In the genomic region with DNA sequence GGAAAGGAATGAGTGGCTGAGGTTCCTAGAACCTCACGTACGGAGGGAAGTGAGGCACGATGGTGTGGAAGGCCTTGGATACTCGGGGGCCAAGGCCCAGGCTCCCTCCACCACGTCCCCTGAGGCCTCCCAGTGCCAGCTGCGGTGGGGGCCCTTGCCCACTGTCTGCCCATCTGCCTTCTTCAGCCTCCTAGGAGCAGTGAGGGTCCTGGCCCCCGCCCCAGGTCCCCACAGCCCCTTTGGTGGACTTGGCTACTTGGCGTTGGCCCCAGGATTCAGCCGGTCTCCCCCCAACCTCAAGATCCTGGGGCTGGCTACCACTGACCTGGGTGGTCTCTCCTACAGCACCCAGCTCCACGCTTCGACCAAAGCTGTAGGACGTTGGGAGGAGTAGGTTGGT, we compare ENCODE assay signal across 25 cellular contexts.
DNase-seq lines count a peak whose midpoint lies in the region; ATAC-seq and TF ChIP-seq lines count a peak whose summit lies in the region.
"Had no signal": no experiment of that assay in that cellular context is flagged by ENCODE, and none has a peak within 500 bp of the region (broad histone marks: within the 10 kb centered on the region; RNA-seq: fewer than 3 reads in every experiment).

No MANE protein-coding gene starts in this region.

- no peaks in the 10 kb centered on the region for H3K79me2 ChIP-seq in GM23338 (replicated peaks; ENCODE audit: insufficient read depth)
- no peaks in the 10 kb centered on the region for H3K79me2 ChIP-seq in H9 (ENCODE audit: insufficient read depth, low read length)

- H3K36me3 Mint-ChIP-seq in GM23338 (ENCODE audit: low read depth) = no peaks in the 10 kb centered on the region
- H3K36me3 Mint-ChIP-seq in H9 (ENCODE audit: insufficient read depth in 1 of 3, low read depth in 3 of 3) = no peaks in the 10 kb centered on the region; a peak in 1 of 7 replicates
- no peaks in the 10 kb centered on the region for H3K36me3 Mint-ChIP-seq in neural crest cell (ENCODE audit: low read depth)
- H3K36me3 Mint-ChIP-seq in stimulated activated naive B cell treated with anti-CD40 and anti-IgM and Interleukin-4, amounts not matched to agents 10 μg/mL and 1 μg/mL and 100 μg/mL, for 72 hours = peaks cover 32 to 53% of the 10 kb centered on the region in 2 donors

- no peak overlapping the region for H2BK5ac ChIP-seq in H9 (ENCODE audit: insufficient read length, low read length)

- H2BK20ac ChIP-seq in H9 (ENCODE audit: low read depth, low read length, poor library complexity, severe bottlenecking) = no peak overlapping the region

- no peak for TF ChIP-seq CTCF in GM23338 (conservative IDR thresholded peaks at IDR 0.05; ENCODE audit: low read depth in 2 of 2)
- TF ChIP-seq CTCF in H9 (conservative IDR thresholded peaks at IDR 0.05) = no peak
- TF ChIP-seq CTCF in neural crest cell (conservative IDR thresholded peaks at IDR 0.05) = no peak

- H3K79me1 ChIP-seq in H9 (ENCODE audit: insufficient read depth, low read depth, low read length, poor library complexity, severe bottlenecking) = no peaks in the 10 kb centered on the region

- H3K9me2 ChIP-seq in GM23338 (ENCODE audit: insufficient read depth) = no peaks in the 10 kb centered on the region

- H3K23ac ChIP-seq in H9 (ENCODE audit: insufficient read length, low read depth, low read length) = no peak overlapping the region

- H4K20me1 ChIP-seq in GM23338 (replicated peaks; ENCODE audit: insufficient read depth) (no peaks in the 10 kb centered on the region), H9 (ENCODE audit: control insufficient read depth, insufficient read depth, insufficient read length) (no peaks in the 10 kb centered on the region)

- H3K4me2 ChIP-seq in GM23338 (no peak overlapping the region), H9 (ENCODE audit: insufficient read depth, insufficient read length, low read length) (no peak overlapping the region)
- H3K4me2 ChIP-seq: BLaER1 had no signal

- no peak for ATAC-seq in GM23338
- ATAC-seq in stimulated activated naive B cell treated with anti-CD40 and anti-IgM and Interleukin-4, amounts not matched to agents 10 μg/mL and 1 μg/mL and 100 μg/mL, for 72 hours (replicated peaks) = no peak
- ATAC-seq in GM19328 (IDR thresholded peaks at IDR 0.05; ENCODE audit: unreplicated experiment) = no peak
- ATAC-seq: GM12878 had no signal

- H3K9me3 ChIP-seq in H9 (ENCODE audit: control insufficient read depth, low read depth, low read length) = no peaks in the 10 kb centered on the region
- H3K9me3 ChIP-seq: BE2C, BLaER1 had no signal

- H3K27ac ChIP-seq in GM23338 (ENCODE audit: low read depth) (no peak overlapping the region), H9 (ENCODE audit: insufficient read length, low read depth, low read length) (no peak overlapping the region)
- H3K27ac ChIP-seq: BLaER1 had no signal

- H3K27me3 Mint-ChIP-seq in GM23338 (ENCODE audit: insufficient read depth, low read depth, poor library complexity) (peaks cover 6% of the 10 kb centered on the region), H9 (ENCODE audit: low read depth) (peaks cover 4% of the 10 kb centered on the region; the same call in 1 of the 2 replicates), neural crest cell (ENCODE audit: low read depth) (no peaks in the 10 kb centered on the region)
- no peaks in the 10 kb centered on the region for H3K27me3 Mint-ChIP-seq in stimulated activated naive B cell treated with anti-CD40 and anti-IgM and Interleukin-4, amounts not matched to agents 10 μg/mL and 1 μg/mL and 100 μg/mL, for 72 hours
- H3K27me3 Mint-ChIP-seq: CD4-positive, alpha-beta memory T cell; CD4-positive, CD25-positive, alpha-beta regulatory T cell; CD8-positive, alpha-beta memory T cell had no signal

- H3K56ac ChIP-seq in H9 (ENCODE audit: insufficient read length, low read depth, low read length) = no peak overlapping the region

- no peak overlapping the region for H3K4ac ChIP-seq in H9 (ENCODE audit: low read depth, low read length)

- H2AK5ac ChIP-seq in H9 (ENCODE audit: insufficient read length, low read length) = no peak overlapping the region

- H3K27ac Mint-ChIP-seq in GM23338 = peak overlapping the region; percentile 66; the same call in 1 of the 2 replicates
- H3K27ac Mint-ChIP-seq in H9 = peak overlapping the region in 2 of 3 experiments; percentile 33 to 81; a peak in 2 of 7 replicates
- peak overlapping the region; percentile 96 for H3K27ac Mint-ChIP-seq in neural crest cell (ENCODE audit: unreplicated experiment)
- peak overlapping the region; percentile 93 for H3K27ac Mint-ChIP-seq in stimulated activated naive B cell treated with anti-CD40 and anti-IgM and Interleukin-4, amounts not matched to agents 10 μg/mL and 1 μg/mL and 100 μg/mL, for 72 hours
- H3K27ac Mint-ChIP-seq: CD4-positive, CD25-positive, alpha-beta regulatory T cell had no signal

- no peak overlapping the region for H2BK15ac ChIP-seq in H9 (ENCODE audit: low read depth, low read length)

- H3K14ac ChIP-seq in H9 (ENCODE audit: insufficient read depth, low read length) = no peak overlapping the region; the same call in 1 of the 2 replicates

- no peaks in the 10 kb centered on the region for H3F3A ChIP-seq in GM23338 (replicated peaks; ENCODE audit: low read depth)

- no peaks in the 10 kb centered on the region for H3K9me3 Mint-ChIP-seq in GM23338
- no peaks in the 10 kb centered on the region for H3K9me3 Mint-ChIP-seq in H9
- no peaks in the 10 kb centered on the region for H3K9me3 Mint-ChIP-seq in neural crest cell
- H3K9me3 Mint-ChIP-seq in stimulated activated naive B cell treated with anti-CD40 and anti-IgM and Interleukin-4, amounts not matched to agents 10 μg/mL and 1 μg/mL and 100 μg/mL, for 72 hours = no peaks in the 10 kb centered on the region
- H3K9me3 Mint-ChIP-seq: CD14-positive monocyte; CD4-positive, CD25-positive, alpha-beta regulatory T cell; CD8-positive, alpha-beta memory T cell had no signal

- H3K4me3 ChIP-seq in GM23338 = no peak overlapping the region
- H3K4me3 ChIP-seq: BLaER1, GM12878 had no signal

- no peak overlapping the region for H3T11ph ChIP-seq in H9 (ENCODE audit: low read length)

- H3K18ac ChIP-seq in H9 (ENCODE audit: insufficient read length, low read depth, low read length) = no peak overlapping the region

- H3K23me2 ChIP-seq in H9 (ENCODE audit: insufficient read length, low read depth, low read length, poor library complexity, severe bottlenecking) = no peaks in the 10 kb centered on the region

- WGBS in H9 (ENCODE audit: extremely low coverage, insufficient read length, low lambda C conversion rate) = no CpG with 5 or more reads among the region's 12 CpGs

- H2AFZ ChIP-seq in GM23338 (no peak overlapping the region), H9 (ENCODE audit: low read length) (no peak overlapping the region)

- H3K9ac ChIP-seq in H9 (ENCODE audit: extremely low read depth, insufficient read length, low read length) = no peak overlapping the region
- H3K9ac ChIP-seq: BLaER1 had no signal

- H3K27me3 ChIP-seq in GM23338 (ENCODE audit: insufficient read depth) (no peaks in the 10 kb centered on the region), H9 (ENCODE audit: insufficient read depth, low read length) (no peaks in the 10 kb centered on the region)
- H3K27me3 ChIP-seq: BE2C, BLaER1 had no signal

- no peak overlapping the region for H4K91ac ChIP-seq in H9 (ENCODE audit: insufficient read length, low read depth, low read length)

- H4K5ac ChIP-seq in H9 (ENCODE audit: insufficient read length, low read depth, low read length) = no peak overlapping the region

- no peak overlapping the region for H4K8ac ChIP-seq in H9 (replicated peaks; ENCODE audit: insufficient read length, low read depth, low read length)

- H3K36me3 ChIP-seq in GM23338 (ENCODE audit: insufficient read depth) = no peaks in the 10 kb centered on the region
- H3K36me3 ChIP-seq: BE2C had no signal

- H3K4me3 Mint-ChIP-seq in GM23338 (no peak overlapping the region), H9 (no peak overlapping the region), neural crest cell (no peak overlapping the region)
- H3K4me3 Mint-ChIP-seq in stimulated activated naive B cell treated with anti-CD40 and anti-IgM and Interleukin-4, amounts not matched to agents 10 μg/mL and 1 μg/mL and 100 μg/mL, for 72 hours = no peak overlapping the region
- H3K4me3 Mint-ChIP-seq: CD14-positive monocyte; CD4-positive, alpha-beta memory T cell; CD4-positive, CD25-positive, alpha-beta regulatory T cell had no signal

- H3K4me1 Mint-ChIP-seq in GM23338 = no peaks in the 10 kb centered on the region; the same call in 2 of the 3 replicates
- H3K4me1 Mint-ChIP-seq in H9 = peaks cover 9 to 11% of the 10 kb centered on the region in 2 experiments
- H3K4me1 Mint-ChIP-seq in neural crest cell = peaks cover 6% of the 10 kb centered on the region
- H3K4me1 Mint-ChIP-seq in stimulated activated naive B cell treated with anti-CD40 and anti-IgM and Interleukin-4, amounts not matched to agents 10 μg/mL and 1 μg/mL and 100 μg/mL, for 72 hours = peaks cover 0 to 7% of the 10 kb centered on the region in 2 donors
- H3K4me1 Mint-ChIP-seq: CD14-positive monocyte had no signal

- H2BK12ac ChIP-seq in H9 (ENCODE audit: insufficient read length, low read depth, low read length) = no peak overlapping the region

- H3K4me1 ChIP-seq in GM23338 (ENCODE audit: insufficient read depth) (no peaks in the 10 kb centered on the region), H9 (ENCODE audit: insufficient read depth, low read length) (no peaks in the 10 kb centered on the region)
- H3K4me1 ChIP-seq: BLaER1 had no signal

- DNase-seq in GM23338 (ENCODE audit: low spot score) = no peak
- DNase-seq in H9 = no peak
- no peak for DNase-seq in neural crest cell (ENCODE audit: low read depth, low spot score)
- DNase-seq in stimulated activated naive B cell treated with anti-CD40 and anti-IgM and Interleukin-4, amounts not matched to agents 10 μg/mL and 1 μg/mL and 100 μg/mL, for 72 hours = no peak
- DNase-seq in NCI-H1436 treated with DMSO at 0.1 percent for 48 hours (lab: John Stamatoyannopoulos, UW) = no peak
- no peak for DNase-seq in cortex of kidney (lab: John Stamatoyannopoulos, UW)
- DNase-seq: 8988T; ACHN; BE2C; C1 segment of cervical spinal cord; CD4-positive, CD25-positive, alpha-beta regulatory T cell; CD8-positive, alpha-beta memory T cell; COR-L47; DMS 273 treated with DMSO at 0.1 percent for 48 hours; DMS153; DMS53; DMS79; DND-41; EL; GDM1 had no signal

- H2BK120ac ChIP-seq in H9 (ENCODE audit: low read depth, low read length, poor library complexity, severe bottlenecking) = no peak overlapping the region

TF ChIP-seq in GM23338, 12 proteins besides CTCF, POLR2A, EP300 and RAD21 (continues in another document):
- TF ChIP-seq ETS1 (IDR thresholded peaks at IDR 0.05) (no peak), ZNF114 (CRISPR knock-in tag; IDR thresholded peaks at IDR 0.05) (no peak), POLR2AphosphoS5 (IDR thresholded peaks at IDR 0.05; ENCODE audit: low read depth) (no peak)
